In the genomic region with DNA sequence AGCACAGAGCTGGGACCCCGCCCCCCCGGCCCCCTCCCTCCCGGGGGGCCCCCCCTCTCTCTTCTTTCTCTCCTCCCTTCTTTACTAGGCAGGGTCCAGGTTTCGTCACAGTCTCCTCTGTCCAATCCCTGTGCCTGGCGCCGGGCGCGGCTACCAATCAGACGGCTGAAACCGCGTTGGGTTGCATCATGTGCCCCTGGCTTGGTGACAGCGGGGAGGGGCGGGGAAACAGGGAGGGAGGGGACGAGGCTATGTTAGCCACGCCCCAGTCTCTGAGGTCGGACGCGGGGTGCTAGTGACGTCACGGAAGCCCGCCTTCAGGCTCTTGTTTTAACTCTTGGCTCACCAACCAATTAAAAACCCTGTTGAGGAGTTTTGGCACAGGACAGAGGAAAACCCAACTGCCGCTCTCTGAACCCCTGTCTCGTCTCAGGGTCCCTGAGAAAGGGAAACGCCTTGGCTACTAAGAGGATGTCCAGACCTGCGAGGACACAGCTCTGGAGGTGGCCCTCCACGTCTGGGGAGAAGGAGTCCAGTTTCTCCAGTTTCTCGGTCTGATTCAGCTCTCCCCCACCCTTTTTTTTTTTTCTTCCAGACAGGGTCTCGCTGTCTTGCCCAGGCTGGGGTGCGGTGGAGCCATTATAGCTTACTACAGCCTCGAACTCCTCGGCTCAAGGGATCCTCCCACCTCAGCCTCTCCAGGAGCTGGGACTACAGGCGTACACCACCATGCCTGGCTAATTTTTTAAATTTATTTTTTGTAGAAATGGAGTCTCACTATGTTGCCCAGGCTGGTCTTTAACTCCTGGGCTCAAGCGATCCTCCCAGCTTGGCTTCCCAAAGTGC, we compare ENCODE assay signal across 1 cellular context.
TF ChIP-seq lines count a peak whose summit lies in the region.

No MANE protein-coding gene starts in this region.

TF ChIP-seq in liver, 16 proteins besides CTCF, POLR2A, EP300 and RAD21 (continued from another document):
- TF ChIP-seq ATF3 (IDR thresholded peaks at IDR 0.05) (peak; percentile 95), NR2F2 (IDR thresholded peaks at IDR 0.05) (peak; percentile 11), EGR1 (IDR thresholded peaks at IDR 0.05; ENCODE audit: low read depth in 2 of 2) (no peak), MAX (IDR thresholded peaks at IDR 0.05) (no peak), RXRA (IDR thresholded peaks at IDR 0.05) (peak in 1 of 2 donors; percentile 29), SP1 (IDR thresholded peaks at IDR 0.05) (peak; percentile 85), JUND (IDR thresholded peaks at IDR 0.05) (peak; percentile 43 to 48)
